In genomic region chr12:6534158-6534913, GRCh38 we compare ENCODE assay signal across 8 cellular contexts. TPM values are rescaled to one million over a fixed set of nuclear protein-coding genes. Genes with fewer than 3 reads are reported as not detected.
A peak's percentile ranks its signal among the peaks of the same experiment; 100 is the strongest.
DNase-seq lines count a peak whose midpoint lies in the region; ATAC-seq and TF ChIP-seq lines count a peak whose summit lies in the region.

Gene GAPDH (plus strand): TSS chr12:6534517. CDS start chr12:6534833, 316 bp downstream.

- CTCF ChIA-PET in activated CD4-positive, alpha-beta T cell treated with anti-CD3 and anti-CD28 coated beads, Interleukin-2, amount 10 ng/mL, durations not matched to agents 7 days and 5 days (lab: Charles Lee): interaction anchor here (0.6 to 1.5 kb wide), 7 partner anchors 10 to 117 kb away, joined by 3 to 6 read pairs (median 4); no protein-coding TSS in a partner anchor

- H3K9ac ChIP-seq in BLaER1 treated with 17β-estradiol and CSF1 and Interleukin-3, amounts not matched to agents 10 nM and 100 nM: peak within 1 kb of the TSS; percentile 92 to 100 (median 99)

- peak within 1 kb of the TSS; percentile 90 for H3K4me3 Mint-ChIP-seq in activated CD4-positive, alpha-beta T cell treated with anti-CD3 and anti-CD28 coated beads, Interleukin-2, amount 10 ng/mL, durations not matched to agents 7 days and 5 days

- H3K4me1 ChIP-seq in BLaER1 treated with 17β-estradiol and CSF1 and Interleukin-3, amounts not matched to agents 10 nM and 100 nM: peaks cover 50 to 66% (median 62%) of the 10 kb centered on the region in 10 experiments

- peaks cover 59 to 76% (median 67%) of the 10 kb centered on the region in 11 experiments for H3K36me3 ChIP-seq in BLaER1 treated with 17β-estradiol and CSF1 and Interleukin-3, amounts not matched to agents 10 nM and 100 nM

- no peaks in the 10 kb centered on the region for H3K27me3 Mint-ChIP-seq in activated CD4-positive, alpha-beta T cell treated with anti-CD3 and anti-CD28 coated beads, Interleukin-2, amount 10 ng/mL, durations not matched to agents 7 days and 5 days

- no peak for TF ChIP-seq CTCF in coronary artery (IDR thresholded peaks at IDR 0.05)

- H3K4me1 Mint-ChIP-seq in activated CD4-positive, alpha-beta T cell treated with anti-CD3 and anti-CD28 coated beads, Interleukin-2, amount 10 ng/mL, durations not matched to agents 7 days and 5 days: peaks cover 54% of the 10 kb centered on the region

- H3K27me3 ChIP-seq in BLaER1 treated with 17β-estradiol and CSF1 and Interleukin-3, amounts not matched to agents 10 nM and 100 nM: no peaks in the 10 kb centered on the region

- DNase-seq in NCI-H526 treated with DMSO at 0.1 percent for 48 hours (lab: John Stamatoyannopoulos, UW) (peak; percentile 96), coronary artery (ENCODE audit: low spot score) (peak; percentile 95), left lobe of liver (ENCODE audit: low spot score) (peak; percentile 94)
- DNase-seq in activated CD4-positive, alpha-beta T cell treated with anti-CD3 and anti-CD28 coated beads, Interleukin-2, amount 10 ng/mL, durations not matched to agents 7 days and 5 days: peak; percentile 91
- peak; percentile 84 to 92 for DNase-seq in stimulated activated CD4-positive, alpha-beta T cell treated with anti-CD3 and anti-CD28 coated beads, Interleukin-2, amount 100 ng/mL, for 48 hours

- peaks cover 48 to 66% (median 49%) of the 10 kb centered on the region in 11 experiments for H4K20me1 ChIP-seq in BLaER1 treated with 17β-estradiol and CSF1 and Interleukin-3, amounts not matched to agents 10 nM and 100 nM

- H3K27ac ChIP-seq in BLaER1 treated with 17β-estradiol and CSF1 and Interleukin-3, amounts not matched to agents 10 nM and 100 nM: peak within 1 kb of the TSS; percentile 75 to 100 (median 99)
- peak within 1 kb of the TSS; percentile 96 to 99 for H3K27ac ChIP-seq in coronary artery

- H3K4me3 ChIP-seq in BLaER1 treated with 17β-estradiol and CSF1 and Interleukin-3, amounts not matched to agents 10 nM and 100 nM: peak within 1 kb of the TSS; percentile 93 to 100 (median 96)
- H3K4me3 ChIP-seq in coronary artery: peak within 1 kb of the TSS; percentile 91

- H3K36me3 Mint-ChIP-seq in activated CD4-positive, alpha-beta T cell treated with anti-CD3 and anti-CD28 coated beads, Interleukin-2, amount 10 ng/mL, durations not matched to agents 7 days and 5 days (ENCODE audit: low read depth): peaks cover 73% of the 10 kb centered on the region

- H3K4me2 ChIP-seq in BLaER1 treated with 17β-estradiol and CSF1 and Interleukin-3, amounts not matched to agents 10 nM and 100 nM: peak within 1 kb of the TSS; percentile 95 to 100 (median 99)

- peak; percentile 50 for ATAC-seq in GM19328 (IDR thresholded peaks at IDR 0.05; ENCODE audit: unreplicated experiment)
- ATAC-seq in HG03520 (IDR thresholded peaks at IDR 0.05; ENCODE audit: unreplicated experiment): peak; percentile 40
- ATAC-seq in left lobe of liver: peak; percentile 73

- POLR2A ChIA-PET in activated CD4-positive, alpha-beta T cell treated with anti-CD3 and anti-CD28 coated beads, Interleukin-2, amount 10 ng/mL, durations not matched to agents 7 days and 5 days (lab: Charles Lee): interaction anchor here (0.6 to 1.6 kb wide), 17 partner anchors 9 to 318 kb away, joined by 3 to 10 read pairs (median 5); partner anchors contain the start of genes COPS7A, MRPL51, USP5 and VAMP1

- H3K9me3 ChIP-seq in BLaER1 treated with 17β-estradiol and CSF1 and Interleukin-3, amounts not matched to agents 10 nM and 100 nM (replicated peaks in 1 of 11): no peaks in the 10 kb centered on the region

- no peaks in the 10 kb centered on the region for H3K9me3 Mint-ChIP-seq in activated CD4-positive, alpha-beta T cell treated with anti-CD3 and anti-CD28 coated beads, Interleukin-2, amount 10 ng/mL, durations not matched to agents 7 days and 5 days

- peak within 1 kb of the TSS; percentile 98 for H3K27ac Mint-ChIP-seq in activated CD4-positive, alpha-beta T cell treated with anti-CD3 and anti-CD28 coated beads, Interleukin-2, amount 10 ng/mL, durations not matched to agents 7 days and 5 days

RNA-seq across cellular contexts. Expression of gene GAPDH, which starts in this region (rescaled TPM):
- total RNA-seq in activated CD4-positive, alpha-beta T cell treated with anti-CD3 and anti-CD28 coated beads, Interleukin-2, amount 10 ng/mL, durations not matched to agents 7 days and 5 days: 1,000 to 10,000 TPM; 4,459 to 4,958 TPM
- 1,145 TPM for total RNA-seq in left lobe of liver

Comparison
In these comparisons a context has a peak if more than half of its experiments do, and no peak if none do; other contexts are left out.
1. Peak in every context shown above with its lines: DNase-seq, ATAC-seq, H3K4me3 ChIP-seq and H3K27ac ChIP-seq.